ENCODE assay signal across 1 cellular context in the genomic region with DNA sequence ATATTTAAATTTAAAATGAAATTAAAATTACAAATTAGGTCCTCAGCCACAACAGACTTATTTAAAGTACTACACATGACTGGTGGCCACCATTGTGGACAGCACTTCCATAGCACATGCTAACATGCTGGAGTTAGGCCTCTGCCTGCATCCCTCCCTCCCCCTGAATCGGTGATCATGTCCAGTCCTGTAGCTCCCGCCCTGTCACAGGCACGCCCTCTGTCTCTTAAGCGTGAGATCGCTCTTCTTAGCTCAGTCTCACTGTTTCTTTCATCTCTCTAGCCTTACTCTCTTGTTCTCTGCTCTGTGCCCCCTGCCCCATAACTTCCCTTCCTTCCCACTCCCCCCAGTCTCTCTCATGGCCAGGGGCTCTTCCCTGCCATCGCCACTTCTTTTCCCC.
TF ChIP-seq lines count a peak whose summit lies in the region.

No MANE protein-coding gene starts in this region.

TF ChIP-seq in HepG2, 621 proteins besides CTCF, POLR2A, EP300 and RAD21:
- 0 out of 2 replicates have a peak, but pooled peaks have one; percentile 22 for TF ChIP-seq ARID2 (CRISPR knock-in tag; IDR thresholded peaks at IDR 0.05; ENCODE audit: borderline replicate concordance)
- no peak for TF ChIP-seq ZNF431 (CRISPR knock-in tag; IDR thresholded peaks at IDR 0.05; ENCODE audit: borderline replicate concordance, low read depth)
TF ChIP-seq in HepG2: peak in this region for 1.
